In the genomic region with DNA sequence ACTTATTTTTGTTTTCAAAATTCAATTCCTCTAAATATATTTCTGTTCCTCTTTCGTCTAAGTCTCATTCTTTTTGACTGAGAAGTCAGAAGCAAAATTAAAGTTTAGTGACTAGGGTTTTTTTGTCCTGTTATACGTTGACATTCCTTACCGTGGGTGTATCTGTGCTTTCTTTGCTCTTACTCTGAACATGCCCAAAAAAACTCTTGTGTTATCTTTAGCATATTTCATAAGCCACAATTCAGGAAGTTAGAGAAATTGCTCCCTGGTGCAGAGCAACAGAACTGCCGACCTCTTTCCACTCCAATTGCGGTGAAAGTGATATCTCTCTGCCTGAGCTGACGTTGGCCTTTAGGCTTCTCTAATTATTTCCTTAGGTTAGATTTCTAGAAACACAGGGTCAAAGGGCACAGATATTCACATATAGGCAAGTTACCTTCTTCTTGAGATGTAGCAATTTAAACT, we compare ENCODE assay signal across 8 cellular contexts.
DNase-seq lines count a peak whose midpoint lies in the region; ATAC-seq and TF ChIP-seq lines count a peak whose summit lies in the region.

No MANE protein-coding gene starts in this region.

- no peaks in the 10 kb centered on the region for H3K9me3 Mint-ChIP-seq in effector memory CD8-positive, alpha-beta T cell

- peaks cover 45 to 50% of the 10 kb centered on the region in 2 donors for H3K4me1 Mint-ChIP-seq in effector memory CD8-positive, alpha-beta T cell (ENCODE audit: low read depth in 2 of 2)

- H3K4me1 ChIP-seq in SJSA1 (replicated peaks) (peaks cover 57% of the 10 kb centered on the region), neutrophil (ENCODE audit: control insufficient read depth in 1 of 2, insufficient read depth in 1 of 2, low read depth in 1 of 2, low read length in 1 of 2) (peaks cover 30 to 36% of the 10 kb centered on the region in 2 experiments)

- H3K27ac ChIP-seq in SJSA1 (peak overlapping the region; percentile 98), neutrophil (peak overlapping the region; percentile 87)

- H3K27ac Mint-ChIP-seq in effector memory CD8-positive, alpha-beta T cell, result peak overlapping the region; percentile 96 to 98

- ATAC-seq in effector memory CD8-positive, alpha-beta T cell (replicated peaks), result peak; percentile 7
- ATAC-seq in HG02970 (IDR thresholded peaks at IDR 0.05; ENCODE audit: low FRiP score, unreplicated experiment), result no peak

- H3K4me3 Mint-ChIP-seq in effector memory CD8-positive, alpha-beta T cell, result peak overlapping the region; percentile 78 to 80

- H3K27me3 ChIP-seq in BJ (ENCODE audit: control insufficient read depth, insufficient read depth, low read length) (no peaks in the 10 kb centered on the region), SJSA1 (replicated peaks) (no peaks in the 10 kb centered on the region), neutrophil (no peaks in the 10 kb centered on the region)

- H3K36me3 Mint-ChIP-seq in effector memory CD8-positive, alpha-beta T cell (ENCODE audit: insufficient read depth), result no peaks in the 10 kb centered on the region

- H3K9me3 ChIP-seq in SJSA1 (replicated peaks) (no peaks in the 10 kb centered on the region), neutrophil (no peaks in the 10 kb centered on the region)

- H3K27me3 Mint-ChIP-seq in effector memory CD8-positive, alpha-beta T cell, result no peaks in the 10 kb centered on the region

- TF ChIP-seq CTCF in BJ (IDR thresholded peaks at IDR 0.05; ENCODE audit: insufficient read depth, low read depth, low read length) (no peak), neutrophil (IDR thresholded peaks at IDR 0.05) (no peak)

- POLR2A ChIA-PET in BJ (lab: Charles Lee), result no interaction called here

- CTCF ChIA-PET in BJ (lab: Yijun Ruan, JAX), result interaction anchor here (0.6 to 1.3 kb wide), 4 partner anchors 18 to 235 kb away, joined by 3 to 4 read pairs (median 3); no protein-coding TSS in a partner anchor

- H3K4me3 ChIP-seq in BJ (ENCODE audit: low read depth, low read length) (no peak overlapping the region), SJSA1 (no peak overlapping the region), neutrophil (ENCODE audit: low read depth in 1 of 2, low read length in 1 of 2) (peak overlapping the region; percentile 33 to 50)

- H3K36me3 ChIP-seq in BJ (ENCODE audit: control insufficient read depth, insufficient read depth, low read length), result no peaks in the 10 kb centered on the region
- H3K36me3 ChIP-seq in SJSA1, result no peaks in the 10 kb centered on the region
- H3K36me3 ChIP-seq in neutrophil, result no peaks in the 10 kb centered on the region

- DNase-seq in BJ (ENCODE audit: low read depth) (peak; percentile 35), H4 (ENCODE audit: low spot score) (peak; percentile 83), SJSA1 (ENCODE audit: low read depth in 1 of 2, low spot score in 2 of 2) (peak in 1 of 2 experiments; percentile 70), NCI-H345 treated with DMSO at 0.1 percent for 48 hours (lab: John Stamatoyannopoulos, UW; ENCODE audit: unreplicated experiment) (no peak)
- peak in 1 of 3 experiments; percentile 3 for DNase-seq in effector memory CD8-positive, alpha-beta T cell
- no peak for DNase-seq in activated effector memory CD4-positive, alpha-beta T cell treated with Interleukin-2 at 50 U/mL for 16 hours

Comparison
In these comparisons a context has a peak if more than half of its experiments do, and no peak if none do; other contexts are left out.
1. DNase-seq: peak in BJ (single experiment) and H4 (single experiment); none in NCI-H345 treated with DMSO at 0.1 percent for 48 hours (single experiment) and activated effector memory CD4-positive, alpha-beta T cell treated with Interleukin-2 at 50 U/mL for 16 hours (single experiment).
2. H3K4me3 ChIP-seq: peak in neutrophil (2 of 2); none in BJ (single experiment) and SJSA1 (single experiment).